9 cellular contexts compared by ENCODE assay signal in the genomic region with DNA sequence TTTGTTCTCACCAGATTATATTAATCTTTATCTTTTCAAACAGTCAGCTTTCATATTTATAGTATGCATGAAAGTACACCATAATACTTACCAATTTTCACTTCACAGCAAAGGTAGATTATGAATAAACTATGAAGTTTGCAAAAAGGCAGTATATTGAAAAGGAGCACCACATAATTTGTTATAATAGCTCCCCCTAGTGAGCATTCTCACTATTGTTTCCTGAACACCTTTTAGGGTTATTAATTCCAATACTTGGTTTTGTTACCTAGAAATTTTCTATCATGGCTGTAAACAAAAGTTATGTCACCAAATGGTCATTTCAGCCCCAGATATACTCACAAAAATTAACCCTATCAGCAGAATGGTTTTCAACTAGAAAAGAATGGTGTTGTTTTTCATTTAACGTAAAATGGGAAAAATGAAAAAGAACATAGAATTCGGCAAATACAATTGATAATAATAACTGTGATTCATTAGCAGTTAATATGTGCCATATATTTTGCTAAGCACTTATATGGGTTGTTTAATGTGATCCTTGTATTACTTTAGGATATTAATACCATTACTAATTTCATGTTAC. TPM values are rescaled to one million over a fixed set of nuclear protein-coding genes. Genes with fewer than 3 reads are reported as not detected.
DNase-seq lines count a peak whose midpoint lies in the region; ATAC-seq and TF ChIP-seq lines count a peak whose summit lies in the region.
"Had no signal": no experiment of that assay in that cellular context is flagged by ENCODE, and none has a peak within 500 bp of the region (broad histone marks: within the 10 kb centered on the region; RNA-seq: fewer than 3 reads in every experiment).

No MANE protein-coding gene starts in this region.

- ATAC-seq in GM19467 (IDR thresholded peaks at IDR 0.05; ENCODE audit: unreplicated experiment), result peak; percentile 54
- no peak for ATAC-seq in effector memory CD8-positive, alpha-beta T cell (replicated peaks)

- H3K9me3 Mint-ChIP-seq in progenitor cell of endocrine pancreas (ENCODE audit: low read depth), result peaks cover 9% of the 10 kb centered on the region
- no peaks in the 10 kb centered on the region for H3K9me3 Mint-ChIP-seq in activated CD4-positive, alpha-beta T cell treated with anti-CD3 and anti-CD28 coated beads, Interleukin-2, amount 10 ng/mL, durations not matched to agents 7 days and 5 days
- peaks cover 0 to 3% of the 10 kb centered on the region in 2 donors for H3K9me3 Mint-ChIP-seq in effector memory CD8-positive, alpha-beta T cell

- no peak overlapping the region for H3K4me3 Mint-ChIP-seq in progenitor cell of endocrine pancreas (ENCODE audit: low read depth)
- no peak overlapping the region for H3K4me3 Mint-ChIP-seq in activated CD4-positive, alpha-beta T cell treated with anti-CD3 and anti-CD28 coated beads, Interleukin-2, amount 10 ng/mL, durations not matched to agents 7 days and 5 days
- H3K4me3 Mint-ChIP-seq in effector memory CD8-positive, alpha-beta T cell, result no peak overlapping the region
- H3K4me3 Mint-ChIP-seq: memory B cell had no signal

- peak; percentile 0 for DNase-seq in CMK (ENCODE audit: low read depth)
- peak; percentile 18 for DNase-seq in NCI-H526 treated with DMSO at 0.1 percent for 48 hours (lab: John Stamatoyannopoulos, UW)
- peak; percentile 7 to 21 for DNase-seq in dermis microvascular lymphatic vessel endothelial cell (ENCODE audit: low read depth in 2 of 2)
- no peak for DNase-seq in progenitor cell of endocrine pancreas (ENCODE audit: low spot score, unreplicated experiment)
- no peak for DNase-seq in UCSD-AML1 (lab: John Stamatoyannopoulos, UW; ENCODE audit: unreplicated experiment)
- DNase-seq in activated CD4-positive, alpha-beta T cell treated with anti-CD3 and anti-CD28 coated beads, Interleukin-2, amount 10 ng/mL, durations not matched to agents 7 days and 5 days, result no peak
- no peak for DNase-seq in effector memory CD8-positive, alpha-beta T cell

- no peak overlapping the region for H3K27ac Mint-ChIP-seq in progenitor cell of endocrine pancreas
- no peak overlapping the region for H3K27ac Mint-ChIP-seq in activated CD4-positive, alpha-beta T cell treated with anti-CD3 and anti-CD28 coated beads, Interleukin-2, amount 10 ng/mL, durations not matched to agents 7 days and 5 days
- no peak overlapping the region for H3K27ac Mint-ChIP-seq in effector memory CD8-positive, alpha-beta T cell
- H3K27ac Mint-ChIP-seq: memory B cell had no signal

- H3K36me3 Mint-ChIP-seq in progenitor cell of endocrine pancreas (ENCODE audit: insufficient read depth), result peaks cover 2% of the 10 kb centered on the region
- H3K36me3 Mint-ChIP-seq in activated CD4-positive, alpha-beta T cell treated with anti-CD3 and anti-CD28 coated beads, Interleukin-2, amount 10 ng/mL, durations not matched to agents 7 days and 5 days (ENCODE audit: low read depth), result no peaks in the 10 kb centered on the region
- no peaks in the 10 kb centered on the region for H3K36me3 Mint-ChIP-seq in effector memory CD8-positive, alpha-beta T cell (ENCODE audit: insufficient read depth)
- H3K36me3 Mint-ChIP-seq: memory B cell had no signal

- no peaks in the 10 kb centered on the region for H3K27me3 Mint-ChIP-seq in progenitor cell of endocrine pancreas
- peaks cover 14% of the 10 kb centered on the region for H3K27me3 Mint-ChIP-seq in activated CD4-positive, alpha-beta T cell treated with anti-CD3 and anti-CD28 coated beads, Interleukin-2, amount 10 ng/mL, durations not matched to agents 7 days and 5 days
- peaks cover 0 to 7% of the 10 kb centered on the region in 2 donors for H3K27me3 Mint-ChIP-seq in effector memory CD8-positive, alpha-beta T cell

- POLR2A ChIA-PET in activated CD4-positive, alpha-beta T cell treated with anti-CD3 and anti-CD28 coated beads, Interleukin-2, amount 10 ng/mL, durations not matched to agents 7 days and 5 days (lab: Charles Lee), result no interaction called here

- TF ChIP-seq CTCF in progenitor cell of endocrine pancreas (IDR thresholded peaks at IDR 0.05; ENCODE audit: unreplicated experiment), result peak; percentile 83

- CTCF ChIA-PET in activated CD4-positive, alpha-beta T cell treated with anti-CD3 and anti-CD28 coated beads, Interleukin-2, amount 10 ng/mL, durations not matched to agents 7 days and 5 days (lab: Charles Lee), result no interaction called here

- no peaks in the 10 kb centered on the region for H3K4me1 Mint-ChIP-seq in progenitor cell of endocrine pancreas (ENCODE audit: low read depth)
- no peaks in the 10 kb centered on the region for H3K4me1 Mint-ChIP-seq in activated CD4-positive, alpha-beta T cell treated with anti-CD3 and anti-CD28 coated beads, Interleukin-2, amount 10 ng/mL, durations not matched to agents 7 days and 5 days
- H3K4me1 Mint-ChIP-seq in effector memory CD8-positive, alpha-beta T cell (ENCODE audit: low read depth in 2 of 2), result no peaks in the 10 kb centered on the region
- H3K4me1 Mint-ChIP-seq: memory B cell had no signal

RNA-seq across cellular contexts. Expression of gene NKX6-1, which starts 30.2 kb away (rescaled TPM):
- total RNA-seq in dermis microvascular lymphatic vessel endothelial cell (not detected in 2 replicates), progenitor cell of endocrine pancreas (89.6 and 107 TPM in 2 replicates)
- not detected for total RNA-seq in activated CD4-positive, alpha-beta T cell treated with anti-CD3 and anti-CD28 coated beads, Interleukin-2, amount 10 ng/mL, durations not matched to agents 7 days and 5 days

RNA-seq across cellular contexts. Expression of gene CDS1, which starts 53.7 kb away (rescaled TPM):
- under 0.01 TPM in 1 of 2 replicates, not detected in the other for total RNA-seq in dermis microvascular lymphatic vessel endothelial cell
- 21.6 and 22.2 TPM in 2 replicates for total RNA-seq in progenitor cell of endocrine pancreas
- under 1 TPM in 1 of 2 experiments, not detected in 1; 0.22 TPM for total RNA-seq in activated CD4-positive, alpha-beta T cell treated with anti-CD3 and anti-CD28 coated beads, Interleukin-2, amount 10 ng/mL, durations not matched to agents 7 days and 5 days

Comparison
In these comparisons a context has a peak if more than half of its experiments do, and no peak if none do; other contexts are left out.
1. DNase-seq: peak in CMK (single experiment), NCI-H526 treated with DMSO at 0.1 percent for 48 hours (single experiment) and dermis microvascular lymphatic vessel endothelial cell (2 of 2); none in progenitor cell of endocrine pancreas (single experiment), UCSD-AML1 (single experiment), activated CD4-positive, alpha-beta T cell treated with anti-CD3 and anti-CD28 coated beads, Interleukin-2, amount 10 ng/mL, durations not matched to agents 7 days and 5 days (single experiment) and effector memory CD8-positive, alpha-beta T cell (0 of 3).
2. RNA of gene NKX6-1, which starts 30.2 kb away (total RNA-seq): 89.6 to 107 TPM in progenitor cell of endocrine pancreas; not detected in activated CD4-positive, alpha-beta T cell treated with anti-CD3 and anti-CD28 coated beads, Interleukin-2, amount 10 ng/mL, durations not matched to agents 7 days and 5 days and not detected in dermis microvascular lymphatic vessel endothelial cell; every median in the first group is over 10 times any median in the second.
3. RNA of gene CDS1, which starts 53.7 kb away (total RNA-seq): 21.6 to 22.2 TPM in progenitor cell of endocrine pancreas; 0.22 TPM in activated CD4-positive, alpha-beta T cell treated with anti-CD3 and anti-CD28 coated beads, Interleukin-2, amount 10 ng/mL, durations not matched to agents 7 days and 5 days and under 0.01 TPM in dermis microvascular lymphatic vessel endothelial cell; every median in the first group is over 10 times any median in the second.